14 cellular contexts compared by ENCODE assay signal in genomic region chr22:27445876-27446275, GRCh38.
A peak's percentile ranks its signal among the peaks of the same experiment; 100 is the strongest.
DNase-seq lines count a peak whose midpoint lies in the region; TF ChIP-seq lines count a peak whose summit lies in the region.
"Had no signal": no experiment of that assay in that cellular context is flagged by ENCODE, and none has a peak within 500 bp of the region (broad histone marks: within the 10 kb centered on the region; RNA-seq: fewer than 3 reads in every experiment).

No MANE protein-coding gene starts in this region.

- no peak overlapping the region for H2BK120ac ChIP-seq in neuronal stem cell (ENCODE audit: low read depth, low read length)

- peak; percentile 25 to 43 for DNase-seq in cardiac fibroblast (ENCODE audit: low read depth in 2 of 2)
- DNase-seq in left kidney (ENCODE audit: low read depth, low spot score) = peak; percentile 80
- no peak for DNase-seq in neuronal stem cell (ENCODE audit: low spot score)
- DNase-seq in kidney tubule cell (ENCODE audit: low spot score) = no peak
- no peak for DNase-seq in Peyer's patch
- DNase-seq in NCI-H526 treated with DMSO at 0.1 percent for 48 hours (lab: John Stamatoyannopoulos, UW) = no peak
- no peak for DNase-seq in NCI-H446 (lab: John Stamatoyannopoulos, UW)
- DNase-seq: Kasumi-1, NCI-H1436, NCI-H2029 treated with DMSO at 0.1 percent for 48 hours, NCI-H524 had no signal

- H2AK5ac ChIP-seq in neuronal stem cell (ENCODE audit: low read depth, low read length) = peak overlapping the region; percentile 63

- H3K18ac ChIP-seq in neuronal stem cell (ENCODE audit: low read length) = peak overlapping the region; percentile 53

- no peak overlapping the region for H2AFZ ChIP-seq in neuronal stem cell (ENCODE audit: low read length)

- no peaks in the 10 kb centered on the region for H3K9me3 ChIP-seq in BLaER1
- H3K9me3 ChIP-seq in neuronal stem cell (replicated peaks in 1 of 2; ENCODE audit: control insufficient read depth in 2 of 2, insufficient read depth in 1 of 2, low read depth in 1 of 2, low read length in 2 of 2) = peaks cover 0 to 5% of the 10 kb centered on the region in 2 donors
- peaks cover 0 to 7% (median 0%) of the 10 kb centered on the region in 4 donors for H3K9me3 ChIP-seq in Peyer's patch
- H3K9me3 ChIP-seq: HAP-1 had no signal

- H3K14ac ChIP-seq in neuronal stem cell (ENCODE audit: low read length) = no peak overlapping the region

- no CpG with 5 or more reads among the region's 10 CpGs for WGBS in neuronal stem cell (ENCODE audit: extremely low coverage in 2 of 2, insufficient read length in 2 of 2, insufficient replicate concordance in 1 of 2), 2 donors

- no peak overlapping the region for H3K4me3 ChIP-seq in BLaER1
- H3K4me3 ChIP-seq in cardiac fibroblast (replicated peaks in 1 of 2; ENCODE audit: low read depth in 2 of 2, low read length in 2 of 2) = no peak overlapping the region
- no peak overlapping the region for H3K4me3 ChIP-seq in neuronal stem cell (ENCODE audit: low read length in 2 of 2)
- H3K4me3 ChIP-seq in Peyer's patch = no peak overlapping the region
- H3K4me3 ChIP-seq: GM12878, HAP-1 had no signal

- H3K4me1 ChIP-seq in BLaER1 (peaks cover 24% of the 10 kb centered on the region), neuronal stem cell (ENCODE audit: control insufficient read depth in 2 of 2, insufficient read depth in 1 of 2, low read depth in 1 of 2, low read length in 2 of 2) (peaks cover 26 to 33% of the 10 kb centered on the region in 2 donors), Peyer's patch (no peaks in the 10 kb centered on the region)
- H3K4me1 ChIP-seq: HAP-1 had no signal

- H2BK15ac ChIP-seq in neuronal stem cell (ENCODE audit: low read length) = peak overlapping the region; percentile 81

- TF ChIP-seq POLR2A in Peyer's patch (IDR thresholded peaks at IDR 0.05) = no peak

- no peaks in the 10 kb centered on the region for H3K36me3 ChIP-seq in BLaER1
- H3K36me3 ChIP-seq in neuronal stem cell (replicated peaks in 1 of 2; ENCODE audit: control insufficient read depth in 2 of 2, insufficient read depth in 2 of 2, low read length in 2 of 2) = no peaks in the 10 kb centered on the region
- H3K36me3 ChIP-seq in Peyer's patch = no peaks in the 10 kb centered on the region
- H3K36me3 ChIP-seq: HAP-1 had no signal

- H3K9ac ChIP-seq in BLaER1 = peak overlapping the region; percentile 31; the same call in 1 of the 2 replicates
- H3K9ac ChIP-seq in neuronal stem cell (ENCODE audit: low read depth, low read length, poor library complexity) = no peak overlapping the region

- H4K91ac ChIP-seq in neuronal stem cell (ENCODE audit: low read depth, low read length, poor library complexity) = no peak overlapping the region

- no peaks in the 10 kb centered on the region for H4K20me1 ChIP-seq in BLaER1

- H3K27me3 ChIP-seq in BLaER1 = no peaks in the 10 kb centered on the region
- H3K27me3 ChIP-seq in neuronal stem cell (ENCODE audit: control insufficient read depth in 3 of 3, insufficient read depth in 3 of 3, low read depth in 1 of 3, low read length in 3 of 3) = no peaks in the 10 kb centered on the region
- no peaks in the 10 kb centered on the region for H3K27me3 ChIP-seq in Peyer's patch

- TF ChIP-seq CTCF in cardiac fibroblast (IDR thresholded peaks at IDR 0.05; ENCODE audit: low read depth, low read length) = no peak
- TF ChIP-seq CTCF in Peyer's patch (IDR thresholded peaks at IDR 0.05) = no peak

- H3K23ac ChIP-seq in neuronal stem cell (ENCODE audit: low read depth, low read length, poor library complexity) = no peak overlapping the region

- H3K4me2 ChIP-seq in BLaER1 (peak overlapping the region; percentile 68), neuronal stem cell (ENCODE audit: insufficient read depth, low read length, poor library complexity, severe bottlenecking) (no peak overlapping the region)

- H3K27ac ChIP-seq in BLaER1 (peak overlapping the region; percentile 64), neuronal stem cell (replicated peaks; ENCODE audit: low read length) (no peak overlapping the region), Peyer's patch (no peak overlapping the region)

- H2BK5ac ChIP-seq in neuronal stem cell (ENCODE audit: low read length) = no peak overlapping the region

- H3K4ac ChIP-seq in neuronal stem cell (ENCODE audit: low read length) = peak overlapping the region; percentile 20

- H4K8ac ChIP-seq in neuronal stem cell (ENCODE audit: low read depth, low read length) = no peak overlapping the region

- no peaks in the 10 kb centered on the region for H3K79me1 ChIP-seq in neuronal stem cell (ENCODE audit: low read depth, low read length)

- H2BK12ac ChIP-seq in neuronal stem cell (ENCODE audit: low read length) = peak overlapping the region; percentile 36

Comparison
In these comparisons a context has a peak if more than half of its experiments do, and no peak if none do; other contexts are left out.
1. DNase-seq: peak in cardiac fibroblast (2 of 2) and left kidney (single experiment); none in neuronal stem cell (single experiment), kidney tubule cell (single experiment), Peyer's patch (0 of 3), NCI-H526 treated with DMSO at 0.1 percent for 48 hours (single experiment) and NCI-H446 (0 of 2).